In genomic region chr1:169620565-169620964, GRCh38 we compare ENCODE assay signal across 15 cellular contexts. TPM values are rescaled to one million over a fixed set of nuclear protein-coding genes. Genes with fewer than 3 reads are reported as not detected.
DNase-seq lines count a peak whose midpoint lies in the region; ATAC-seq, FAIRE-seq and TF ChIP-seq lines count a peak whose summit lies in the region.
"Had no signal": no experiment of that assay in that cellular context is flagged by ENCODE, and none has a peak within 500 bp of the region (broad histone marks: within the 10 kb centered on the region; RNA-seq: fewer than 3 reads in every experiment).

No MANE protein-coding gene starts in this region.

- no peak overlapping the region for H3K23ac ChIP-seq in trophoblast cell (ENCODE audit: low read length)

- H3K36me3 ChIP-seq in bronchial epithelial cell (ENCODE audit: control insufficient read depth, insufficient read depth, low read length) (no peaks in the 10 kb centered on the region), trophoblast cell (ENCODE audit: control insufficient read depth in 1 of 2, insufficient read depth in 2 of 2, low read length in 2 of 2) (no peaks in the 10 kb centered on the region), kidney (ENCODE audit: control insufficient read depth in 1 of 2, insufficient read depth in 2 of 2, low read length in 2 of 2) (no peaks in the 10 kb centered on the region)
- no peaks in the 10 kb centered on the region for H3K36me3 ChIP-seq in naive thymus-derived CD4-positive, alpha-beta T cell (ENCODE audit: control insufficient read depth in 2 of 3, insufficient read depth in 3 of 3, low read length in 3 of 3)
- H3K36me3 ChIP-seq: BLaER1 treated with 17β-estradiol and CSF1 and Interleukin-3, amounts not matched to agents 10 nM and 100 nM had no signal

- no peak overlapping the region for H3K27ac ChIP-seq in naive thymus-derived CD4-positive, alpha-beta T cell (ENCODE audit: low read depth, low read length)
- H3K27ac ChIP-seq in trophoblast cell (ENCODE audit: low read depth, low read length) (no peak overlapping the region), kidney (ENCODE audit: low read depth in 2 of 2, low read length in 2 of 2) (no peak overlapping the region)
- H3K27ac ChIP-seq: BLaER1 treated with 17β-estradiol and CSF1 and Interleukin-3, amounts not matched to agents 10 nM and 100 nM; GM23248 had no signal

- no CpG with 5 or more reads among the region's 8 CpGs for WGBS in trophoblast cell (ENCODE audit: extremely low coverage, insufficient coverage, insufficient read length)

- no peaks in the 10 kb centered on the region for H3K27me3 Mint-ChIP-seq in naive thymus-derived CD4-positive, alpha-beta T cell
- H3K27me3 Mint-ChIP-seq: CD4-positive, CD25-positive, alpha-beta regulatory T cell had no signal

- H3K9me3 ChIP-seq in naive thymus-derived CD4-positive, alpha-beta T cell (ENCODE audit: control insufficient read depth in 2 of 3, low read length in 3 of 3) = no peaks in the 10 kb centered on the region
- H3K9me3 ChIP-seq in trophoblast cell (ENCODE audit: insufficient read depth, low read depth, low read length) = peaks cover 2% of the 10 kb centered on the region
- H3K9me3 ChIP-seq in kidney (ENCODE audit: control insufficient read depth in 1 of 2, low read length in 2 of 2) = no peaks in the 10 kb centered on the region
- H3K9me3 ChIP-seq: BLaER1 treated with 17β-estradiol and CSF1 and Interleukin-3, amounts not matched to agents 10 nM and 100 nM had no signal

- no peak overlapping the region for H4K91ac ChIP-seq in trophoblast cell (ENCODE audit: low read depth, low read length)

- TF ChIP-seq CTCF in bronchial epithelial cell (IDR thresholded peaks at IDR 0.05; ENCODE audit: insufficient read depth, low read length, severe bottlenecking) = no peak
- TF ChIP-seq CTCF in kidney (IDR thresholded peaks at IDR 0.05; ENCODE audit: borderline replicate concordance, extremely low read depth, insufficient read depth) = no peak

- no peak overlapping the region for H2BK5ac ChIP-seq in trophoblast cell (ENCODE audit: low read depth, low read length, poor library complexity)

- H3K27me3 ChIP-seq in bronchial epithelial cell (ENCODE audit: control insufficient read depth, insufficient read depth, low read length) (peaks cover 2% of the 10 kb centered on the region), trophoblast cell (ENCODE audit: insufficient read depth, low read length) (no peaks in the 10 kb centered on the region)
- no peaks in the 10 kb centered on the region for H3K27me3 ChIP-seq in naive thymus-derived CD4-positive, alpha-beta T cell (ENCODE audit: control insufficient read depth in 2 of 2, insufficient read depth in 2 of 2, low read length in 2 of 2)
- H3K27me3 ChIP-seq: BLaER1 treated with 17β-estradiol and CSF1 and Interleukin-3, amounts not matched to agents 10 nM and 100 nM had no signal

- no peak overlapping the region for H2AK5ac ChIP-seq in trophoblast cell (ENCODE audit: low read length)

- intact Hi-C loops in naive thymus-derived CD4-positive, alpha-beta T cell (cut with micrococcal nuclease) = loop anchor here in 1 of 2 donors (10.0 kb wide), 1 partner anchor 1086 kb away; no protein-coding TSS in a partner anchor
- intact Hi-C loops in kidney (cut with DNase I) = no loop called here

- H3K4me1 Mint-ChIP-seq in naive thymus-derived CD4-positive, alpha-beta T cell = peaks cover 24 to 76% (median 64%) of the 10 kb centered on the region in 7 donors

- H3K27ac Mint-ChIP-seq in naive thymus-derived CD4-positive, alpha-beta T cell = peak overlapping the region in 6 of 9 donors; percentile 13 to 68 (median 36)

- H3K9ac ChIP-seq in trophoblast cell (ENCODE audit: low read length) = peak overlapping the region; percentile 71
- H3K9ac ChIP-seq in kidney (ENCODE audit: low read length in 2 of 2) = no peak overlapping the region
- H3K9ac ChIP-seq: BLaER1 treated with 17β-estradiol and CSF1 and Interleukin-3, amounts not matched to agents 10 nM and 100 nM; GM23248 had no signal

- H3K18ac ChIP-seq in trophoblast cell (ENCODE audit: low read length) = no peak overlapping the region

- H3K9me3 Mint-ChIP-seq in naive thymus-derived CD4-positive, alpha-beta T cell = peaks cover 0 to 12% (median 2%) of the 10 kb centered on the region in 11 donors

- H2BK120ac ChIP-seq in trophoblast cell (ENCODE audit: insufficient read depth, low read length, poor library complexity) = no peak overlapping the region

- H4K8ac ChIP-seq in trophoblast cell (ENCODE audit: low read depth, low read length) = no peak overlapping the region

- FAIRE-seq in GM12892 (lab: Jason Lieb, UNC) (peak; percentile 27), bronchial epithelial cell (lab: Jason Lieb, UNC) (peak; percentile 28), kidney (lab: Jason Lieb, UNC) (no peak)

- no peak for ATAC-seq in naive thymus-derived CD4-positive, alpha-beta T cell
- no peak for ATAC-seq in HG02759 (IDR thresholded peaks at IDR 0.05; ENCODE audit: unreplicated experiment)

- H3K4ac ChIP-seq in trophoblast cell (ENCODE audit: low read depth, low read length) = no peak overlapping the region

- no peak overlapping the region for H2BK12ac ChIP-seq in trophoblast cell (ENCODE audit: low read length)

- no peak for DNase-seq in GM12892 (ENCODE audit: insufficient read length)
- no peak for DNase-seq in bronchial epithelial cell (ENCODE audit: low read depth)
- DNase-seq in naive thymus-derived CD4-positive, alpha-beta T cell = no peak
- DNase-seq in trophoblast cell = no peak
- no peak for DNase-seq in kidney
- no peak for DNase-seq in DMS53 (lab: John Stamatoyannopoulos, UW)
- DNase-seq: ACHN; CD4-positive, CD25-positive, alpha-beta regulatory T cell; GM23248; H7 had no signal

- H4K12ac ChIP-seq in trophoblast cell (ENCODE audit: low read depth, low read length) = no peak overlapping the region

- no peak for TF ChIP-seq POLR2A in GM12892 (IDR thresholded peaks at IDR 0.05; ENCODE audit: low read depth, low read length)

- H3K36me3 Mint-ChIP-seq in naive thymus-derived CD4-positive, alpha-beta T cell = peaks cover 0 to 16% (median 3%) of the 10 kb centered on the region in 5 donors

- H3K79me2 ChIP-seq in trophoblast cell (ENCODE audit: control insufficient read depth, insufficient read depth, low read length, poor library complexity) = no peaks in the 10 kb centered on the region

- no peak overlapping the region for H3K4me2 ChIP-seq in trophoblast cell (ENCODE audit: low read length)
- H3K4me2 ChIP-seq: BLaER1 treated with 17β-estradiol and CSF1 and Interleukin-3, amounts not matched to agents 10 nM and 100 nM had no signal

- H3K14ac ChIP-seq in trophoblast cell (ENCODE audit: low read length) = no peak overlapping the region

- H3K4me1 ChIP-seq in naive thymus-derived CD4-positive, alpha-beta T cell (ENCODE audit: control insufficient read depth in 2 of 2, insufficient read depth in 2 of 2, low read length in 2 of 2) = peaks cover 7 to 30% of the 10 kb centered on the region in 2 donors
- H3K4me1 ChIP-seq in trophoblast cell (ENCODE audit: control insufficient read depth in 1 of 2, insufficient read depth in 2 of 2, low read length in 2 of 2) (peaks cover 0 to 2% of the 10 kb centered on the region in 2 experiments), kidney (ENCODE audit: control insufficient read depth in 1 of 2, insufficient read depth in 1 of 2, low read depth in 1 of 2, low read length in 2 of 2) (peaks cover 0 to 6% of the 10 kb centered on the region in 2 donors)

- H2AFZ ChIP-seq in trophoblast cell (ENCODE audit: insufficient read depth, low read length, poor library complexity) = no peak overlapping the region
- H2AFZ ChIP-seq: GM23248 had no signal

- no peak overlapping the region for H3K4me3 ChIP-seq in bronchial epithelial cell (ENCODE audit: low read depth, low read length)
- H3K4me3 ChIP-seq in naive thymus-derived CD4-positive, alpha-beta T cell (ENCODE audit: low read length) = no peak overlapping the region
- peak overlapping the region; percentile 3 for H3K4me3 ChIP-seq in trophoblast cell (ENCODE audit: low read depth, low read length)
- H3K4me3 ChIP-seq in kidney (ENCODE audit: low read length in 2 of 2) = no peak overlapping the region
- H3K4me3 ChIP-seq: BLaER1 treated with 17β-estradiol and CSF1 and Interleukin-3, amounts not matched to agents 10 nM and 100 nM; GM23248 had no signal

- POLR2A ChIA-PET in naive thymus-derived CD4-positive, alpha-beta T cell (lab: Charles Lee) = no interaction called here

- no peak overlapping the region for H3K4me3 Mint-ChIP-seq in naive thymus-derived CD4-positive, alpha-beta T cell

- H3K79me1 ChIP-seq in trophoblast cell (ENCODE audit: low read length) = no peaks in the 10 kb centered on the region

- CTCF ChIA-PET in naive thymus-derived CD4-positive, alpha-beta T cell (lab: Charles Lee) = no interaction called here

RNA-seq across cellular contexts. Expression of gene SELP, which starts 9.4 kb away (rescaled TPM):
- polyA plus RNA-seq in GM12892 (2012; ENCODE audit: missing spikeins) = not detected
- total RNA-seq in bronchial epithelial cell (not detected in 2 replicates), kidney (19.4 TPM)
- total RNA-seq in naive thymus-derived CD4-positive, alpha-beta T cell = 1 to 10 TPM in 4 of 5 experiments, under 1 TPM in 1; 0.27 to 3.2 (median 2.3) TPM
- polyA plus RNA-seq in naive thymus-derived CD4-positive, alpha-beta T cell = under 1 TPM; 0.39 to 0.50 TPM
- polyA plus RNA-seq in trophoblast cell (2013) = 0.03 and 0.07 TPM in 2 replicates
- polyA plus RNA-seq in kidney (ENCODE audit: insufficient read depth, low read depth, low replicate concordance) = 12.5 TPM
- total RNA-seq: A172, Daoy, GM23248, H7, HT-29 had no signal
- polyA plus RNA-seq: GM23248 had no signal

RNA-seq across cellular contexts. Expression of gene F5, which starts 34.3 kb away (rescaled TPM):
- polyA plus RNA-seq in GM12892 (2012; ENCODE audit: missing spikeins) = 0.21 TPM
- not detected in 2 replicates for total RNA-seq in bronchial epithelial cell
- total RNA-seq in naive thymus-derived CD4-positive, alpha-beta T cell = 10 to 100 TPM in 2 of 5 experiments, 1 to 10 TPM in 3; 3.7 to 14.6 (median 5.7) TPM
- 1 to 10 TPM; 1.2 to 2.8 TPM for polyA plus RNA-seq in naive thymus-derived CD4-positive, alpha-beta T cell
- 0.53 and 0.57 TPM in 2 replicates for polyA plus RNA-seq in trophoblast cell (2013)
- 3.8 TPM for total RNA-seq in kidney
- 5.1 TPM for polyA plus RNA-seq in kidney (ENCODE audit: insufficient read depth, low read depth, low replicate concordance)
- total RNA-seq: A172, Daoy, GM23248, H7 had no signal
- polyA plus RNA-seq: GM23248 had no signal
